5 cellular contexts compared by ENCODE assay signal in the genomic region with DNA sequence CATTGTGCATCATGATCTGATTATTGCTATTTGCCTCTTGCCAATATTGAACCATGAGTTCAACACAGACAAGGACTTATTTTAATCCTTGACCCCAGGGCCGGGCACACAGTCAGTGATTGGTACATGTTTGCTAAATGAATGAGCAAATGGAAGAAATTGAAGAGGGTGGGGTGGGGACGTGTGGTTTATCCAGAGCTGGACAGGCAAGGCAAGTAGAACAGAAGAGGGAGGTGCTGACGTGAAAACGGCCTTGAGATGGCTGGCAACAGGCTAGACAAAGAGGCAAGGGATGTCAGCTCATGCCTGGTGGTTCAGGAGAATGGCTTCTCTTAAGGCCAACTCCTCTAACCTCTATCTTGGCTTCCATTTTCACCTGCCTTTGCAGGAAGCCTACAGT. TPM values are rescaled to one million over a fixed set of nuclear protein-coding genes. Genes with fewer than 3 reads are reported as not detected.
"Had no signal": no experiment of that assay in that cellular context is flagged by ENCODE, and none has a peak within 500 bp of the region (broad histone marks: within the 10 kb centered on the region; RNA-seq: fewer than 3 reads in every experiment).

No MANE protein-coding gene starts in this region.

RNA-seq across cellular contexts. Expression of gene SOWAHD, which starts 50.1 kb away (rescaled TPM):
- total RNA-seq: kidney epithelial cell, lung microvascular endothelial cell, mesothelial cell of epicardium, myocyte had no signal
- polyA plus RNA-seq: keratinocyte had no signal
